18 cellular contexts compared by ENCODE assay signal in genomic region chr3:141834296-141834695, GRCh38. TPM values are rescaled to one million over a fixed set of nuclear protein-coding genes. Genes with fewer than 3 reads are reported as not detected.
DNase-seq lines count a peak whose midpoint lies in the region; ATAC-seq, FAIRE-seq and TF ChIP-seq lines count a peak whose summit lies in the region.
"Had no signal": no experiment of that assay in that cellular context is flagged by ENCODE, and none has a peak within 500 bp of the region (broad histone marks: within the 10 kb centered on the region; RNA-seq: fewer than 3 reads in every experiment).

No MANE protein-coding gene starts in this region.

- no peaks in the 10 kb centered on the region for H3K9me1 ChIP-seq in K562 (ENCODE audit: control insufficient read depth, insufficient read depth, low read length)

- TF ChIP-seq EP300 in K562 (IDR thresholded peaks at IDR 0.05; ENCODE audit: low read length) (no peak), stomach (IDR thresholded peaks at IDR 0.05) (no peak)

- H3K27me3 ChIP-seq in mammary epithelial cell (ENCODE audit: insufficient read depth, low read length) (no peaks in the 10 kb centered on the region), K562 (ENCODE audit: control insufficient read depth in 2 of 2, insufficient read depth in 2 of 2, low read length in 2 of 2) (no peaks in the 10 kb centered on the region), stomach (no peaks in the 10 kb centered on the region)
- H3K27me3 ChIP-seq: BLaER1 treated with 17β-estradiol and CSF1 and Interleukin-3, amounts not matched to agents 10 nM and 100 nM had no signal

- no peak overlapping the region for H3K4me3 ChIP-seq in mammary epithelial cell (replicated peaks in 1 of 3; ENCODE audit: insufficient read depth in 1 of 3, low read depth in 2 of 3, low read length in 3 of 3)
- H3K4me3 ChIP-seq in K562 = no peak overlapping the region
- H3K4me3 ChIP-seq in stomach = no peak overlapping the region
- H3K4me3 ChIP-seq: BLaER1 treated with 17β-estradiol and CSF1 and Interleukin-3, amounts not matched to agents 10 nM and 100 nM; GM23248 had no signal

- H3K79me2 ChIP-seq in mammary epithelial cell (ENCODE audit: insufficient read depth, low read length) (no peaks in the 10 kb centered on the region), K562 (ENCODE audit: control insufficient read depth, insufficient read depth, low read length) (no peaks in the 10 kb centered on the region)

- H3K4me2 ChIP-seq in mammary epithelial cell (ENCODE audit: insufficient read depth, low read depth, low read length) = no peak overlapping the region
- no peak overlapping the region for H3K4me2 ChIP-seq in K562 (ENCODE audit: insufficient read depth, low read length)
- H3K4me2 ChIP-seq: BLaER1 treated with 17β-estradiol and CSF1 and Interleukin-3, amounts not matched to agents 10 nM and 100 nM had no signal

- POLR2A ChIA-PET in MCF 10A (lab: Yijun Ruan, JAX) (no interaction called here), RWPE1 (lab: Yijun Ruan, JAX; ENCODE audit: low non-redundant PET) (no interaction called here), K562 (lab: Yijun Ruan, JAX) (interaction anchor here (0.6 kb wide), 1 partner anchor 105 kb away, joined by 3 read pairs; no protein-coding TSS in a partner anchor)

- no peak for TF ChIP-seq CTCF in MCF 10A (IDR thresholded peaks at IDR 0.05; ENCODE audit: unreplicated experiment)
- no peak for TF ChIP-seq CTCF in mammary epithelial cell (conservative IDR thresholded peaks at IDR 0.05 in 1 of 2, IDR thresholded peaks at IDR 0.05 in 1 of 2; ENCODE audit: extremely low read depth in 1 of 2, insufficient read depth in 1 of 2, low read depth in 1 of 2, low read length in 2 of 2)
- TF ChIP-seq CTCF in RWPE1 (conservative IDR thresholded peaks at IDR 0.05; ENCODE audit: low read depth) = no peak
- TF ChIP-seq CTCF in K562 (IDR thresholded peaks at IDR 0.05 in 2 of 3, conservative IDR thresholded peaks at IDR 0.05 in 1 of 3; ENCODE audit: insufficient read depth in 2 of 3, low read depth in 1 of 3, low read length in 3 of 3) = no peak
- no peak for TF ChIP-seq CTCF in stomach (IDR thresholded peaks at IDR 0.05)

- CTCF ChIA-PET in MCF 10A (lab: Yijun Ruan, JAX) = interaction anchor here (0.6 kb wide), 1 partner anchor 1097 kb away, joined by 3 read pairs; no protein-coding TSS in a partner anchor
- CTCF ChIA-PET in mammary epithelial cell (lab: Charles Lee; ENCODE audit: low non-redundant PET) = no interaction called here
- CTCF ChIA-PET in RWPE1 (lab: Yijun Ruan, JAX) = no interaction called here
- CTCF ChIA-PET in K562 (lab: Yijun Ruan, JAX; ENCODE audit: low intra/inter-chr PET ratio) = interaction anchor here (0.7 kb wide), 1 partner anchor 372 kb away, joined by 3 read pairs; no protein-coding TSS in a partner anchor

- H3K36me3 ChIP-seq in mammary epithelial cell (ENCODE audit: insufficient read depth, low read length) (no peaks in the 10 kb centered on the region), K562 (ENCODE audit: control insufficient read depth, insufficient read depth, low read length) (no peaks in the 10 kb centered on the region), stomach (no peaks in the 10 kb centered on the region)
- H3K36me3 ChIP-seq: BLaER1 treated with 17β-estradiol and CSF1 and Interleukin-3, amounts not matched to agents 10 nM and 100 nM had no signal

- 83% methylated on average over 2 of the region's 3 CpGs for WGBS in mammary epithelial cell (ENCODE audit: low coverage, missing lambda C conversion rate)
- WGBS in K562 (ENCODE audit: insufficient coverage, low coverage, missing lambda C conversion rate) = 90% methylated on average over 3 of the region's 3 CpGs
- 96 to 100% (median 97%) methylated on average over 3 of the region's 3 CpGs for WGBS in stomach, 5 donors

- H3K27me3 Mint-ChIP-seq in MCF 10A (ENCODE audit: insufficient read depth, unreplicated experiment) = no peaks in the 10 kb centered on the region
- H3K27me3 Mint-ChIP-seq: B cell had no signal

- no peak for ATAC-seq in K562
- ATAC-seq: CD8-positive, alpha-beta T cell had no signal

- H3K9me3 ChIP-seq in mammary epithelial cell (replicated peaks; ENCODE audit: insufficient read depth, low read length) = no peaks in the 10 kb centered on the region
- no peaks in the 10 kb centered on the region for H3K9me3 ChIP-seq in K562 (replicated peaks; ENCODE audit: control insufficient read depth, insufficient read depth, low read depth, low read length)
- H3K9me3 ChIP-seq in stomach = no peaks in the 10 kb centered on the region

- H2AFZ ChIP-seq in mammary epithelial cell (ENCODE audit: low read depth, low read length) (no peak overlapping the region), K562 (ENCODE audit: low read depth, low read length) (no peak overlapping the region)
- H2AFZ ChIP-seq: GM23248 had no signal

- H3K4me1 ChIP-seq in mammary epithelial cell (ENCODE audit: insufficient read depth, low read length) (peaks cover 21% of the 10 kb centered on the region), K562 (replicated peaks in 1 of 2; ENCODE audit: control insufficient read depth in 2 of 2, insufficient read depth in 2 of 2, low read length in 2 of 2) (peaks cover 4 to 10% of the 10 kb centered on the region in 2 experiments; a peak in 3 of 5 replicates), stomach (no peaks in the 10 kb centered on the region)
- H3K4me1 ChIP-seq: BLaER1 treated with 17β-estradiol and CSF1 and Interleukin-3, amounts not matched to agents 10 nM and 100 nM had no signal

- BruUV-seq in MCF 10A (replicated peaks; lab: Mats Ljungman, UMichigan) (no TSS peak), mammary epithelial cell (replicated peaks; lab: Mats Ljungman, UMichigan) (no TSS peak), K562 (replicated peaks; lab: Mats Ljungman, UMichigan) (no TSS peak)

- no peaks in the 10 kb centered on the region for H3K9me3 Mint-ChIP-seq in MCF 10A (ENCODE audit: unreplicated experiment)
- H3K9me3 Mint-ChIP-seq: CD8-positive, alpha-beta T cell; HFFc6 had no signal

- no peaks in the 10 kb centered on the region for H3K36me3 Mint-ChIP-seq in MCF 10A (ENCODE audit: insufficient read depth, unreplicated experiment)
- H3K36me3 Mint-ChIP-seq: CD8-positive, alpha-beta T cell had no signal

- DNase-seq in MCF 10A (ENCODE audit: unreplicated experiment) (no peak), mammary epithelial cell (no peak), RWPE1 (ENCODE audit: low spot score) (peak; percentile 13), K562 (ENCODE audit: extremely low read depth in 1 of 4, low spot score in 3 of 4) (peak in 3 of 4 experiments; percentile 29 to 60 (median 47)), hypothalamus (lab: John Stamatoyannopoulos, UW) (no peak), stomach (no peak)
- DNase-seq: Calu3; CD8-positive, alpha-beta T cell; DMS79 treated with DMSO at 0.1 percent for 48 hours; GM23248; HCEC 1CT; HFFc6 had no signal

- peak overlapping the region; percentile 37 for H3K27ac Mint-ChIP-seq in MCF 10A (ENCODE audit: low read depth, unreplicated experiment)
- H3K27ac Mint-ChIP-seq: B cell; CD8-positive, alpha-beta T cell; HFFc6 had no signal

- H3K4me3 Mint-ChIP-seq in MCF 10A (ENCODE audit: unreplicated experiment) = no peak overlapping the region
- H3K4me3 Mint-ChIP-seq: B cell; CD8-positive, alpha-beta T cell; HFFc6 had no signal

- H3K9ac ChIP-seq in mammary epithelial cell (ENCODE audit: insufficient read depth, low read length) (no peak overlapping the region), K562 (ENCODE audit: insufficient read depth in 1 of 2, low read depth in 2 of 2, low read length in 2 of 2) (no peak overlapping the region)
- H3K9ac ChIP-seq: BLaER1 treated with 17β-estradiol and CSF1 and Interleukin-3, amounts not matched to agents 10 nM and 100 nM; GM23248 had no signal

- H3K27ac ChIP-seq in mammary epithelial cell (ENCODE audit: insufficient read depth, low read depth, low read length) (no peak overlapping the region), RWPE1 (no peak overlapping the region), K562 (ENCODE audit: extremely low read depth, low read depth, low read length) (no peak overlapping the region), stomach (no peak overlapping the region)
- H3K27ac ChIP-seq: BLaER1 treated with 17β-estradiol and CSF1 and Interleukin-3, amounts not matched to agents 10 nM and 100 nM; GM23248; HL-60 had no signal

- intact Hi-C loops in MCF 10A (cut with micrococcal nuclease) (no loop called here), mammary epithelial cell (cut with micrococcal nuclease) (no loop called here), K562 (cut with micrococcal nuclease) (no loop called here), stomach (cut with DNase I; ENCODE audit: low total_unique reads) (no loop called here)

- in situ Hi-C loops in mammary epithelial cell (cut with MboI; ENCODE audit: low sequenced_read_pairs in 2 of 2) = no loop called here
- in situ Hi-C loops in K562 (cut with MboI) = no loop called here

- no peaks in the 10 kb centered on the region for H4K20me1 ChIP-seq in mammary epithelial cell (ENCODE audit: insufficient read depth, low read length)
- no peaks in the 10 kb centered on the region for H4K20me1 ChIP-seq in K562 (replicated peaks; ENCODE audit: control insufficient read depth, insufficient read depth, low read length)
- H4K20me1 ChIP-seq: BLaER1 treated with 17β-estradiol and CSF1 and Interleukin-3, amounts not matched to agents 10 nM and 100 nM had no signal

- FAIRE-seq in K562 (lab: Jason Lieb, UNC) = no peak
- FAIRE-seq: GM12891, GM19239, H54 had no signal

- no peak for TF ChIP-seq RAD21 in K562 (CRISPR knock-in tag; conservative IDR thresholded peaks at IDR 0.05 in 1 of 2, IDR thresholded peaks at IDR 0.05 in 1 of 2)

- H3K4me1 Mint-ChIP-seq in MCF 10A (ENCODE audit: insufficient read depth, unreplicated experiment) = peaks cover 6% of the 10 kb centered on the region
- H3K4me1 Mint-ChIP-seq: B cell had no signal

- TF ChIP-seq POLR2A in K562 (conservative IDR thresholded peaks at IDR 0.05) = no peak
- no peak for TF ChIP-seq POLR2A in stomach (IDR thresholded peaks at IDR 0.05)

- dilution Hi-C loops in mammary epithelial cell (cut with HindIII; ENCODE audit: low sequenced_read_pairs) = no loop called here

RNA-seq across cellular contexts. Expression of gene ATP1B3, which starts 42.1 kb away (rescaled TPM):
- total RNA-seq in MCF 10A (2022) = 99.9 and 102 TPM in 2 replicates
- 100 to 1,000 TPM in 1 of 2 donors, 10 to 100 TPM in 1; 64.8 to 159 TPM for total RNA-seq in mammary epithelial cell
- 245 TPM for polyA plus RNA-seq in mammary epithelial cell
- 327 TPM for polyA minus RNA-seq in mammary epithelial cell
- 155 and 386 TPM in 2 replicates for total RNA-seq in K562 (2011; cell fraction: chromatin; rRNA removed; ENCODE audit: low replicate concordance)
- 130 and 132 TPM in 2 replicates for total RNA-seq in K562 (2011; cell fraction: nucleolus; rRNA removed)
- total RNA-seq in K562 (2011; cell fraction: nucleoplasm; rRNA removed) = 338 and 395 TPM in 2 replicates
- total RNA-seq in K562 (2014; rRNA removed) = 48.3 and 68.9 TPM in 2 replicates
- total RNA-seq in K562 (2014; rRNA removed; fragmentation: Illumina TruSeq; extraction: Trizol) = 181 and 192 TPM in 2 replicates
- total RNA-seq in K562 (2015; rRNA removed; fragmentation: Illumina TruSeq; extraction: Trizol) = 109 and 113 TPM in 2 replicates
- 201 and 202 TPM in 2 replicates for total RNA-seq in K562 (2021)
- polyA plus RNA-seq in K562 (2011; rRNA removed) = 166 and 168 TPM in 2 replicates
- 60.8 and 184 TPM in 2 replicates for polyA plus RNA-seq in K562 (2011; cell fraction: cytosol; rRNA removed)
- 54.2 and 111 TPM in 2 replicates for polyA plus RNA-seq in K562 (2011; cell fraction: nucleus; rRNA removed)
- polyA plus RNA-seq in K562 (2012) = 169 and 188 TPM in 2 replicates
- 153 and 179 TPM in 2 replicates for polyA plus RNA-seq in K562 (2014; fragmentation: Illumina TruSeq; extraction: Trizol)
- 10 to 100 TPM; 81.6 to 95.3 TPM for polyA plus RNA-seq in K562 (2014; fragmentation: Nextera tagmentation; extraction: Ambion mirVana)
- polyA plus RNA-seq in K562 (2014; rRNA removed) = 107 and 123 TPM in 2 replicates
- 226 and 248 TPM in 2 replicates for polyA minus RNA-seq in K562 (2011; rRNA and poly(A)+ RNA removed)
- polyA minus RNA-seq in K562 (2011; cell fraction: cytosol; rRNA and poly(A)+ RNA removed) = 62.8 and 80.9 TPM in 2 replicates
- 22.8 and 33.3 TPM in 2 replicates for polyA minus RNA-seq in K562 (2011; cell fraction: nucleus; rRNA and poly(A)+ RNA removed)
- 10 to 100 TPM; 19.6 to 98.2 (median 58.9) TPM for total RNA-seq in stomach
- 100 to 1,000 TPM in 1 of 3 donors, 10 to 100 TPM in 2; 19.7 to 122 (median 36.0) TPM for polyA plus RNA-seq in stomach

Comparison
In these comparisons a context has a peak if more than half of its experiments do, and no peak if none do; other contexts are left out.
1. CTCF ChIA-PET loops: an anchor here in MCF 10A (0.6 kb wide) and K562 (0.7 kb wide); none called in mammary epithelial cell and RWPE1.
2. DNase-seq: peak in RWPE1 (single experiment) and K562 (3 of 4); none in MCF 10A (single experiment), mammary epithelial cell (single experiment), hypothalamus (0 of 51) and stomach (single experiment).